8 cellular contexts compared by ENCODE assay signal in genomic region chr1:235011599-235012435, GRCh38.
DNase-seq lines count a peak whose midpoint lies in the region; ATAC-seq and TF ChIP-seq lines count a peak whose summit lies in the region.

No MANE protein-coding gene starts in this region.

- no peaks in the 10 kb centered on the region for H3K27me3 Mint-ChIP-seq in activated CD8-positive, alpha-beta T cell treated with anti-CD3 and anti-CD28 coated beads for 36 hours
- H3K27me3 Mint-ChIP-seq in nephron (ENCODE audit: low read depth): peaks cover 3% of the 10 kb centered on the region

- H3K36me3 Mint-ChIP-seq in activated CD8-positive, alpha-beta T cell treated with anti-CD3 and anti-CD28 coated beads for 36 hours (ENCODE audit: low read depth): peaks cover 31% of the 10 kb centered on the region
- no peaks in the 10 kb centered on the region for H3K36me3 Mint-ChIP-seq in nephron (ENCODE audit: low read depth)

- ATAC-seq in activated CD8-positive, alpha-beta T cell treated with anti-CD3 and anti-CD28 coated beads for 36 hours: peak; percentile 80

- intact Hi-C loops in activated CD8-positive, alpha-beta T cell treated with anti-CD3 and anti-CD28 coated beads for 36 hours (cut with micrococcal nuclease): loop anchor here (2.0 to 10.0 kb wide), 7 partner anchors 31 to 517 kb away; no protein-coding TSS in a partner anchor

- no peak for TF ChIP-seq CTCF in HFF-Myc (IDR thresholded peaks at IDR 0.05; ENCODE audit: low read depth, low read length, missing control alignments)
- no peak for TF ChIP-seq CTCF in NB4 (IDR thresholded peaks at IDR 0.05; ENCODE audit: low read depth, low read length)
- TF ChIP-seq CTCF in activated CD8-positive, alpha-beta T cell treated with anti-CD3 and anti-CD28 coated beads for 36 hours (IDR thresholded peaks at IDR 0.05): no peak
- TF ChIP-seq CTCF in nephron (IDR thresholded peaks at IDR 0.05; ENCODE audit: unreplicated experiment in 3 of 3): no peak

- DNase-seq in HFF-Myc (ENCODE audit: extremely low read depth, low read depth): peak; percentile 100
- DNase-seq in NB4 (ENCODE audit: low read depth): peak; percentile 99
- DNase-seq in activated CD8-positive, alpha-beta T cell treated with anti-CD3 and anti-CD28 coated beads for 36 hours: peak; percentile 99
- DNase-seq in effector CD4-positive, alpha-beta T cell: peak; percentile 89
- DNase-seq in superior temporal gyrus (ENCODE audit: extremely low spot score): peak; percentile 45
- DNase-seq in epidermal melanocyte (ENCODE audit: insufficient read length, low spot score): no peak

- peak overlapping the region; percentile 51 for H3K4me3 Mint-ChIP-seq in activated CD8-positive, alpha-beta T cell treated with anti-CD3 and anti-CD28 coated beads for 36 hours
- H3K4me3 Mint-ChIP-seq in nephron: no peak overlapping the region

- POLR2A ChIA-PET in activated CD8-positive, alpha-beta T cell treated with anti-CD3 and anti-CD28 coated beads for 36 hours (lab: Charles Lee): interaction anchor here (0.6 to 2.3 kb wide), 33 partner anchors 10 to 407 kb away, joined by 3 to 25 read pairs (median 5); partner anchors contain the start of gene IRF2BP2

- peaks cover 84% of the 10 kb centered on the region for H3K4me1 Mint-ChIP-seq in activated CD8-positive, alpha-beta T cell treated with anti-CD3 and anti-CD28 coated beads for 36 hours (ENCODE audit: low read depth)
- peaks cover 31% of the 10 kb centered on the region for H3K4me1 Mint-ChIP-seq in nephron

- H3K9me3 Mint-ChIP-seq in activated CD8-positive, alpha-beta T cell treated with anti-CD3 and anti-CD28 coated beads for 36 hours: peaks cover 17% of the 10 kb centered on the region
- peaks cover 9% of the 10 kb centered on the region for H3K9me3 Mint-ChIP-seq in nephron

- CTCF ChIA-PET in activated CD8-positive, alpha-beta T cell treated with anti-CD3 and anti-CD28 coated beads for 36 hours (lab: Charles Lee): interaction anchor here (0.8 to 1.8 kb wide), 13 partner anchors 11 to 512 kb away, joined by 3 to 7 read pairs (median 4); no protein-coding TSS in a partner anchor

- H3K4me3 ChIP-seq in HFF-Myc (replicated peaks; ENCODE audit: low read depth, low read length) (no peak overlapping the region), NB4 (ENCODE audit: low read depth, low read length) (peak overlapping the region; percentile 22)

- TF ChIP-seq POLR2A in GM10847 (IDR thresholded peaks at IDR 0.05; ENCODE audit: extremely low read depth, insufficient read length) (peak; percentile 55), NB4 (IDR thresholded peaks at IDR 0.05; ENCODE audit: extremely low read depth, insufficient read length) (peak; percentile 63)

- H3K27ac Mint-ChIP-seq in activated CD8-positive, alpha-beta T cell treated with anti-CD3 and anti-CD28 coated beads for 36 hours: peak overlapping the region; percentile 95
- peak overlapping the region in 2 of 3 experiments; percentile 17 to 62 for H3K27ac Mint-ChIP-seq in nephron
